In genomic region chr2:171921970-171922229, GRCh38 we compare ENCODE assay signal across 1 cellular context.
TF ChIP-seq lines count a peak whose summit lies in the region.

No MANE protein-coding gene starts in this region.

TF ChIP-seq in H1, 55 proteins besides CTCF, POLR2A, EP300 and RAD21:
- TF ChIP-seq TCF12 (IDR thresholded peaks at IDR 0.05; ENCODE audit: low read depth, low read length) (no peak), JUN (IDR thresholded peaks at IDR 0.05; ENCODE audit: low read depth, low read length) (no peak), RFX5 (IDR thresholded peaks at IDR 0.05; ENCODE audit: borderline replicate concordance, low read depth, low read length) (no peak), CBX8 (IDR thresholded peaks at IDR 0.05; ENCODE audit: borderline replicate concordance, low read depth, low read length) (no peak), KDM5A (IDR thresholded peaks at IDR 0.05; ENCODE audit: low read length) (no peak), SRF (IDR thresholded peaks at IDR 0.05; ENCODE audit: low read depth, low read length) (no peak), TEAD4 (IDR thresholded peaks at IDR 0.05; ENCODE audit: low read depth, low read length) (no peak), CEBPB (IDR thresholded peaks at IDR 0.05; ENCODE audit: low read depth, low read length) (no peak), RNF2 (IDR thresholded peaks at IDR 0.05; ENCODE audit: borderline replicate concordance, low read depth, low read length, missing control alignments, poor library complexity, severe bottlenecking) (no peak), TAF1 (IDR thresholded peaks at IDR 0.05; ENCODE audit: low read depth, low read length) (no peak), TAF7 (optimal IDR thresholded peaks at IDR 0.05; ENCODE audit: borderline replicate concordance, low read depth, low read length) (no peak), HDAC2 (IDR thresholded peaks at IDR 0.05; ENCODE audit: borderline replicate concordance in 1 of 2, low read depth in 2 of 2, low read length in 2 of 2) (no peak), ZNF274 (IDR thresholded peaks at IDR 0.05; ENCODE audit: borderline replicate concordance, extremely low read depth, low read length) (no peak), SP4 (IDR thresholded peaks at IDR 0.05; ENCODE audit: low read length) (no peak), KDM4A (IDR thresholded peaks at IDR 0.05; ENCODE audit: low read depth, low read length, severe bottlenecking) (no peak), SIRT6 (IDR thresholded peaks at IDR 0.05; ENCODE audit: low read length) (no peak)
- TF ChIP-seq, protein P1, sequence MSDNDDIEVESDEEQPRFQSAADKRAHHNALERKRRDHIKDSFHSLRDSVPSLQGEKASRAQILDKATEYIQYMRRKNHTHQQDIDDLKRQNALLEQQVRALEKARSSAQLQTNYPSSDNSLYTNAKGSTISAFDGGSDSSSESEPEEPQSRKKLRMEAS (IDR thresholded peaks at IDR 0.05), result no peak
- TF ChIP-seq, protein P2, sequence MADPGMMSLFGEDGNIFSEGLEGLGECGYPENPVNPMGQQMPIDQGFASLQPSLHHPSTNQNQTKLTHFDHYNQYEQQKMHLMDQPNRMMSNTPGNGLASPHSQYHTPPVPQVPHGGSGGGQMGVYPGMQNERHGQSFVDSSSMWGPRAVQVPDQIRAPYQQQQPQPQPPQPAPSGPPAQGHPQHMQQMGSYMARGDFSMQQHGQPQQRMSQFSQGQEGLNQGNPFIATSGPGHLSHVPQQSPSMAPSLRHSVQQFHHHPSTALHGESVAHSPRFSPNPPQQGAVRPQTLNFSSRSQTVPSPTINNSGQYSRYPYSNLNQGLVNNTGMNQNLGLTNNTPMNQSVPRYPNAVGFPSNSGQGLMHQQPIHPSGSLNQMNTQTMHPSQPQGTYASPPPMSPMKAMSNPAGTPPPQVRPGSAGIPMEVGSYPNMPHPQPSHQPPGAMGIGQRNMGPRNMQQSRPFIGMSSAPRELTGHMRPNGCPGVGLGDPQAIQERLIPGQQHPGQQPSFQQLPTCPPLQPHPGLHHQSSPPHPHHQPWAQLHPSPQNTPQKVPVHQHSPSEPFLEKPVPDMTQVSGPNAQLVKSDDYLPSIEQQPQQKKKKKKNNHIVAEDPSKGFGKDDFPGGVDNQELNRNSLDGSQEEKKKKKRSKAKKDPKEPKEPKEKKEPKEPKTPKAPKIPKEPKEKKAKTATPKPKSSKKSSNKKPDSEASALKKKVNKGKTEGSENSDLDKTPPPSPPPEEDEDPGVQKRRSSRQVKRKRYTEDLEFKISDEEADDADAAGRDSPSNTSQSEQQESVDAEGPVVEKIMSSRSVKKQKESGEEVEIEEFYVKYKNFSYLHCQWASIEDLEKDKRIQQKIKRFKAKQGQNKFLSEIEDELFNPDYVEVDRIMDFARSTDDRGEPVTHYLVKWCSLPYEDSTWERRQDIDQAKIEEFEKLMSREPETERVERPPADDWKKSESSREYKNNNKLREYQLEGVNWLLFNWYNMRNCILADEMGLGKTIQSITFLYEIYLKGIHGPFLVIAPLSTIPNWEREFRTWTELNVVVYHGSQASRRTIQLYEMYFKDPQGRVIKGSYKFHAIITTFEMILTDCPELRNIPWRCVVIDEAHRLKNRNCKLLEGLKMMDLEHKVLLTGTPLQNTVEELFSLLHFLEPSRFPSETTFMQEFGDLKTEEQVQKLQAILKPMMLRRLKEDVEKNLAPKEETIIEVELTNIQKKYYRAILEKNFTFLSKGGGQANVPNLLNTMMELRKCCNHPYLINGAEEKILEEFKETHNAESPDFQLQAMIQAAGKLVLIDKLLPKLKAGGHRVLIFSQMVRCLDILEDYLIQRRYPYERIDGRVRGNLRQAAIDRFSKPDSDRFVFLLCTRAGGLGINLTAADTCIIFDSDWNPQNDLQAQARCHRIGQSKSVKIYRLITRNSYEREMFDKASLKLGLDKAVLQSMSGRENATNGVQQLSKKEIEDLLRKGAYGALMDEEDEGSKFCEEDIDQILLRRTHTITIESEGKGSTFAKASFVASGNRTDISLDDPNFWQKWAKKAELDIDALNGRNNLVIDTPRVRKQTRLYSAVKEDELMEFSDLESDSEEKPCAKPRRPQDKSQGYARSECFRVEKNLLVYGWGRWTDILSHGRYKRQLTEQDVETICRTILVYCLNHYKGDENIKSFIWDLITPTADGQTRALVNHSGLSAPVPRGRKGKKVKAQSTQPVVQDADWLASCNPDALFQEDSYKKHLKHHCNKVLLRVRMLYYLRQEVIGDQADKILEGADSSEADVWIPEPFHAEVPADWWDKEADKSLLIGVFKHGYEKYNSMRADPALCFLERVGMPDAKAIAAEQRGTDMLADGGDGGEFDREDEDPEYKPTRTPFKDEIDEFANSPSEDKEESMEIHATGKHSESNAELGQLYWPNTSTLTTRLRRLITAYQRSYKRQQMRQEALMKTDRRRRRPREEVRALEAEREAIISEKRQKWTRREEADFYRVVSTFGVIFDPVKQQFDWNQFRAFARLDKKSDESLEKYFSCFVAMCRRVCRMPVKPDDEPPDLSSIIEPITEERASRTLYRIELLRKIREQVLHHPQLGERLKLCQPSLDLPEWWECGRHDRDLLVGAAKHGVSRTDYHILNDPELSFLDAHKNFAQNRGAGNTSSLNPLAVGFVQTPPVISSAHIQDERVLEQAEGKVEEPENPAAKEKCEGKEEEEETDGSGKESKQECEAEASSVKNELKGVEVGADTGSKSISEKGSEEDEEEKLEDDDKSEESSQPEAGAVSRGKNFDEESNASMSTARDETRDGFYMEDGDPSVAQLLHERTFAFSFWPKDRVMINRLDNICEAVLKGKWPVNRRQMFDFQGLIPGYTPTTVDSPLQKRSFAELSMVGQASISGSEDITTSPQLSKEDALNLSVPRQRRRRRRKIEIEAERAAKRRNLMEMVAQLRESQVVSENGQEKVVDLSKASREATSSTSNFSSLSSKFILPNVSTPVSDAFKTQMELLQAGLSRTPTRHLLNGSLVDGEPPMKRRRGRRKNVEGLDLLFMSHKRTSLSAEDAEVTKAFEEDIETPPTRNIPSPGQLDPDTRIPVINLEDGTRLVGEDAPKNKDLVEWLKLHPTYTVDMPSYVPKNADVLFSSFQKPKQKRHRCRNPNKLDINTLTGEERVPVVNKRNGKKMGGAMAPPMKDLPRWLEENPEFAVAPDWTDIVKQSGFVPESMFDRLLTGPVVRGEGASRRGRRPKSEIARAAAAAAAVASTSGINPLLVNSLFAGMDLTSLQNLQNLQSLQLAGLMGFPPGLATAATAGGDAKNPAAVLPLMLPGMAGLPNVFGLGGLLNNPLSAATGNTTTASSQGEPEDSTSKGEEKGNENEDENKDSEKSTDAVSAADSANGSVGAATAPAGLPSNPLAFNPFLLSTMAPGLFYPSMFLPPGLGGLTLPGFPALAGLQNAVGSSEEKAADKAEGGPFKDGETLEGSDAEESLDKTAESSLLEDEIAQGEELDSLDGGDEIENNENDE (IDR thresholded peaks at IDR 0.05; ENCODE audit: insufficient replicate concordance, low read length), result no peak
